In the genomic region with DNA sequence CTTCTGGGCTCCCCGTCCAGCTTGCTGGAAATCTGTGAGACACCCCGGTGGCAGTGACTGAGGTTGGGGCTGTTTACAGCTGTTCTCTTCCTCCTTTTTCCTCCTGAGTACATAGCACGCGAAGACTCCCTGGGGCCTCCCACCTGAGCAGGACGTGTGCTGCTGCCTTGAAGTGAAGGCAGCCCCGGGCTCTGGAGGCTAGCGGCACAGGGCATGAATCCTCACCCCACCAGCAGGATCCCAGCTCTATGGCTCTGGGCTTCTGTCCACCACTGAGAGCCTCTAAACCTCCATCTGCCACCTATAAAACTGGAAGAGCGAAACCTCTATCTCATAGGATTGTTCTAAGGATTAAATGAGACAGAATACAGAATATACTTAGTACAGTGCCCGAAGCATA, we compare ENCODE assay signal across 2 cellular contexts.
TF ChIP-seq lines count a peak whose summit lies in the region.

No MANE protein-coding gene starts in this region.

TF ChIP-seq in HepG2, 621 proteins besides CTCF, POLR2A, EP300 and RAD21 (continues in another document):
- TF ChIP-seq, protein P1, sequence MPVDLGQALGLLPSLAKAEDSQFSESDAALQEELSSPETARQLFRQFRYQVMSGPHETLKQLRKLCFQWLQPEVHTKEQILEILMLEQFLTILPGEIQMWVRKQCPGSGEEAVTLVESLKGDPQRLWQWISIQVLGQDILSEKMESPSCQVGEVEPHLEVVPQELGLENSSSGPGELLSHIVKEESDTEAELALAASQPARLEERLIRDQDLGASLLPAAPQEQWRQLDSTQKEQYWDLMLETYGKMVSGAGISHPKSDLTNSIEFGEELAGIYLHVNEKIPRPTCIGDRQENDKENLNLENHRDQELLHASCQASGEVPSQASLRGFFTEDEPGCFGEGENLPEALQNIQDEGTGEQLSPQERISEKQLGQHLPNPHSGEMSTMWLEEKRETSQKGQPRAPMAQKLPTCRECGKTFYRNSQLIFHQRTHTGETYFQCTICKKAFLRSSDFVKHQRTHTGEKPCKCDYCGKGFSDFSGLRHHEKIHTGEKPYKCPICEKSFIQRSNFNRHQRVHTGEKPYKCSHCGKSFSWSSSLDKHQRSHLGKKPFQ (CRISPR knock-in tag; IDR thresholded peaks at IDR 0.05; ENCODE audit: insufficient replicate concordance), result no peak
- TF ChIP-seq AKAP8 (CRISPR knock-in tag; IDR thresholded peaks at IDR 0.05) (no peak), ZNF292 (CRISPR knock-in tag; IDR thresholded peaks at IDR 0.05; ENCODE audit: borderline replicate concordance, low read depth) (no peak), NR2F2 (IDR thresholded peaks at IDR 0.05; ENCODE audit: borderline replicate concordance, low read depth) (no peak), SSRP1 (CRISPR knock-in tag; IDR thresholded peaks at IDR 0.05) (no peak), RNF219 (CRISPR knock-in tag; IDR thresholded peaks at IDR 0.05) (no peak), ZBTB20 (CRISPR knock-in tag; IDR thresholded peaks at IDR 0.05; ENCODE audit: borderline replicate concordance, low read depth) (no peak), RARA (CRISPR knock-in tag; IDR thresholded peaks at IDR 0.05) (no peak), ZNF790 (CRISPR knock-in tag; IDR thresholded peaks at IDR 0.05; ENCODE audit: borderline replicate concordance) (no peak), ZNF577 (CRISPR knock-in tag; IDR thresholded peaks at IDR 0.05; ENCODE audit: borderline replicate concordance, low read depth) (no peak), AKNA (CRISPR knock-in tag; IDR thresholded peaks at IDR 0.05; ENCODE audit: borderline replicate concordance) (no peak), MAZ (IDR thresholded peaks at IDR 0.05; ENCODE audit: borderline replicate concordance, low read depth, low read length) (no peak), MAZ (CRISPR knock-in tag; IDR thresholded peaks at IDR 0.05; ENCODE audit: low read depth) (no peak)
- TF ChIP-seq, protein P2, sequence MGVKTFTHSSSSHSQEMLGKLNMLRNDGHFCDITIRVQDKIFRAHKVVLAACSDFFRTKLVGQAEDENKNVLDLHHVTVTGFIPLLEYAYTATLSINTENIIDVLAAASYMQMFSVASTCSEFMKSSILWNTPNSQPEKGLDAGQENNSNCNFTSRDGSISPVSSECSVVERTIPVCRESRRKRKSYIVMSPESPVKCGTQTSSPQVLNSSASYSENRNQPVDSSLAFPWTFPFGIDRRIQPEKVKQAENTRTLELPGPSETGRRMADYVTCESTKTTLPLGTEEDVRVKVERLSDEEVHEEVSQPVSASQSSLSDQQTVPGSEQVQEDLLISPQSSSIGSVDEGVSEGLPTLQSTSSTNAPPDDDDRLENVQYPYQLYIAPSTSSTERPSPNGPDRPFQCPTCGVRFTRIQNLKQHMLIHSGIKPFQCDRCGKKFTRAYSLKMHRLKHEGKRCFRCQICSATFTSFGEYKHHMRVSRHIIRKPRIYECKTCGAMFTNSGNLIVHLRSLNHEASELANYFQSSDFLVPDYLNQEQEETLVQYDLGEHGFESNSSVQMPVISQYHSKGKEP (CRISPR knock-in tag; IDR thresholded peaks at IDR 0.05), result no peak

TF ChIP-seq in K562, 482 proteins besides CTCF, POLR2A, EP300 and RAD21:
- TF ChIP-seq, protein P3, sequence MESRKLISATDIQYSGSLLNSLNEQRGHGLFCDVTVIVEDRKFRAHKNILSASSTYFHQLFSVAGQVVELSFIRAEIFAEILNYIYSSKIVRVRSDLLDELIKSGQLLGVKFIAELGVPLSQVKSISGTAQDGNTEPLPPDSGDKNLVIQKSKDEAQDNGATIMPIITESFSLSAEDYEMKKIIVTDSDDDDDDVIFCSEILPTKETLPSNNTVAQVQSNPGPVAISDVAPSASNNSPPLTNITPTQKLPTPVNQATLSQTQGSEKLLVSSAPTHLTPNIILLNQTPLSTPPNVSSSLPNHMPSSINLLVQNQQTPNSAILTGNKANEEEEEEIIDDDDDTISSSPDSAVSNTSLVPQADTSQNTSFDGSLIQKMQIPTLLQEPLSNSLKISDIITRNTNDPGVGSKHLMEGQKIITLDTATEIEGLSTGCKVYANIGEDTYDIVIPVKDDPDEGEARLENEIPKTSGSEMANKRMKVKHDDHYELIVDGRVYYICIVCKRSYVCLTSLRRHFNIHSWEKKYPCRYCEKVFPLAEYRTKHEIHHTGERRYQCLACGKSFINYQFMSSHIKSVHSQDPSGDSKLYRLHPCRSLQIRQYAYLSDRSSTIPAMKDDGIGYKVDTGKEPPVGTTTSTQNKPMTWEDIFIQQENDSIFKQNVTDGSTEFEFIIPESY (CRISPR knock-in tag; IDR thresholded peaks at IDR 0.05), result no peak
- TF ChIP-seq ZNF146 (CRISPR knock-in tag; IDR thresholded peaks at IDR 0.05; ENCODE audit: unreplicated experiment) (no peak), ATF1 (CRISPR knock-in tag; IDR thresholded peaks at IDR 0.05) (no peak), ATF1 (tag; IDR thresholded peaks at IDR 0.05) (no peak), PTTG1 (tag; IDR thresholded peaks at IDR 0.05; ENCODE audit: low read depth) (no peak), SMAD3 (CRISPR knock-in tag; conservative IDR thresholded peaks at IDR 0.05) (no peak), PRMT5 (CRISPR knock-in tag; IDR thresholded peaks at IDR 0.05) (no peak)
TF ChIP-seq in K562: peak in this region for 0.
